1 cellular context compared by ENCODE assay signal in genomic region chr19:42219812-42220750, GRCh38.
TF ChIP-seq lines count a peak whose summit lies in the region.

ZNF526 (plus strand) TSS chr19:42220312; CDS start chr19:42224404, 4,092 bp downstream.

TF ChIP-seq in K562, 482 proteins besides CTCF, POLR2A, EP300 and RAD21 (continued from another document and continues in another):
- TF ChIP-seq RFX5 (IDR thresholded peaks at IDR 0.05; ENCODE audit: low read depth, low read length) (0 out of 2 replicates have a peak, but pooled peaks have one; percentile 49), TCF7 (IDR thresholded peaks at IDR 0.05; ENCODE audit: borderline replicate concordance) (no peak), SRF (CRISPR knock-in tag; IDR thresholded peaks at IDR 0.05) (peak in 1 of 2 experiments; percentile 10; a peak in 1 of 4 replicates), STAT5B (CRISPR knock-in tag; IDR thresholded peaks at IDR 0.05) (no peak), FOXA3 (CRISPR knock-in tag; conservative IDR thresholded peaks at IDR 0.05 in 1 of 2, IDR thresholded peaks at IDR 0.05 in 1 of 2) (no peak), ZNF778 (CRISPR knock-in tag; IDR thresholded peaks at IDR 0.05) (no peak), POLR2B (IDR thresholded peaks at IDR 0.05; ENCODE audit: low read depth, partially characterized antibody) (peak; percentile 86), NKRF (IDR thresholded peaks at IDR 0.05; ENCODE audit: borderline replicate concordance) (peak; percentile 92), CBFA2T2 (conservative IDR thresholded peaks at IDR 0.05) (0 out of 2 replicates have a peak, but pooled peaks have one; percentile 13), ZKSCAN1 (IDR thresholded peaks at IDR 0.05; ENCODE audit: low read depth, low read length) (no peak), ZBTB17 (CRISPR knock-in tag; IDR thresholded peaks at IDR 0.05) (peak; percentile 38; the same call in 1 of the 2 replicates), DIDO1 (tag; IDR thresholded peaks at IDR 0.05; ENCODE audit: low read depth) (peak; percentile 77; the same call in 1 of the 2 replicates), HIVEP1 (CRISPR knock-in tag; IDR thresholded peaks at IDR 0.05) (no peak), USF1 (CRISPR knock-in tag; IDR thresholded peaks at IDR 0.05) (peak; percentile 95), MTA3 (IDR thresholded peaks at IDR 0.05; ENCODE audit: borderline replicate concordance) (peak; percentile 79), NCOR1 (IDR thresholded peaks at IDR 0.05) (no peak), ZNF785 (CRISPR knock-in tag; IDR thresholded peaks at IDR 0.05) (no peak), PML (IDR thresholded peaks at IDR 0.05; ENCODE audit: low read length) (peak; percentile 51), POU5F1 (IDR thresholded peaks at IDR 0.05; ENCODE audit: borderline replicate concordance, low read depth, low read length, partially characterized antibody) (no peak), ELF4 (CRISPR knock-in tag; IDR thresholded peaks at IDR 0.05) (peak; percentile 73), EZH2 (IDR thresholded peaks at IDR 0.05; ENCODE audit: borderline replicate concordance, low read depth, low read length) (no peak), JUND (IDR thresholded peaks at IDR 0.05; ENCODE audit: borderline replicate concordance, low read depth, low read length) (peak; percentile 30; the same call in 1 of the 2 replicates), JUND (tag; IDR thresholded peaks at IDR 0.05; ENCODE audit: borderline replicate concordance, low read depth, low read length) (peak; percentile 10; the same call in 1 of the 3 replicates), ATF1 (CRISPR knock-in tag; IDR thresholded peaks at IDR 0.05) (no peak), ATF1 (tag; IDR thresholded peaks at IDR 0.05) (peak; percentile 88), CAMTA2 (CRISPR knock-in tag; conservative IDR thresholded peaks at IDR 0.05) (no peak), E2F5 (CRISPR knock-in tag; IDR thresholded peaks at IDR 0.05) (0 out of 2 replicates have a peak, but pooled peaks have one; percentile 36), VEZF1 (CRISPR knock-in tag; IDR thresholded peaks at IDR 0.05) (peak; percentile 63), DPF2 (IDR thresholded peaks at IDR 0.05) (0 out of 2 replicates have a peak, but pooled peaks have one; percentile 43), RFX7 (CRISPR knock-in tag; IDR thresholded peaks at IDR 0.05) (0 out of 2 replicates have a peak, but pooled peaks have one; percentile 25), NRF1 (conservative IDR thresholded peaks at IDR 0.05 in 1 of 2, IDR thresholded peaks at IDR 0.05 in 1 of 2) (peak; percentile 99), RCOR1 (IDR thresholded peaks at IDR 0.05; ENCODE audit: borderline replicate concordance in 1 of 2, low read depth in 2 of 2, low read length in 2 of 2) (peak in 1 of 2 experiments; percentile 46; a peak in 1 of 4 replicates), NBN (IDR thresholded peaks at IDR 0.05; ENCODE audit: low read depth) (peak; percentile 39; the same call in 1 of the 2 replicates), HNRNPLL (IDR thresholded peaks at IDR 0.05; ENCODE audit: low read depth, low read length, poor library complexity, severe bottlenecking) (peak; percentile 39), MBD2 (IDR thresholded peaks at IDR 0.05; ENCODE audit: borderline replicate concordance, low read depth) (peak; percentile 97), IRF2 (CRISPR knock-in tag; IDR thresholded peaks at IDR 0.05) (no peak), NFIC (IDR thresholded peaks at IDR 0.05) (peak; percentile 35; the same call in 1 of the 2 replicates), ZNF124 (CRISPR knock-in tag; IDR thresholded peaks at IDR 0.05) (no peak), ARID1B (IDR thresholded peaks at IDR 0.05) (peak; percentile 16; the same call in 1 of the 2 replicates), EP400 (IDR thresholded peaks at IDR 0.05) (peak; percentile 92), ZNF449 (CRISPR knock-in tag; IDR thresholded peaks at IDR 0.05) (no peak), C11orf30 (IDR thresholded peaks at IDR 0.05; ENCODE audit: low read depth) (peak; percentile 92), PTTG1 (tag; IDR thresholded peaks at IDR 0.05; ENCODE audit: low read depth) (no peak), ETS1 (conservative IDR thresholded peaks at IDR 0.05; ENCODE audit: control insufficient read depth, low read depth, low read length) (peak; percentile 73; the same call in 1 of the 2 replicates), ZNF551 (CRISPR knock-in tag; IDR thresholded peaks at IDR 0.05) (no peak), ARID4B (CRISPR knock-in tag; IDR thresholded peaks at IDR 0.05) (no peak), USF2 (CRISPR knock-in tag; IDR thresholded peaks at IDR 0.05) (peak; percentile 91), SRSF9 (IDR thresholded peaks at IDR 0.05; ENCODE audit: borderline replicate concordance, low read depth, low read length) (no peak), NFYB (IDR thresholded peaks at IDR 0.05; ENCODE audit: extremely low read depth, insufficient read length) (peak; percentile 96), XRCC3 (IDR thresholded peaks at IDR 0.05) (no peak), UBTF (IDR thresholded peaks at IDR 0.05; ENCODE audit: borderline replicate concordance in 1 of 2, low read depth in 2 of 2, low read length in 2 of 2) (no peak), ZNF561 (CRISPR knock-in tag; conservative IDR thresholded peaks at IDR 0.05) (no peak), SIX5 (IDR thresholded peaks at IDR 0.05; ENCODE audit: borderline replicate concordance in 1 of 2, insufficient read depth in 1 of 2, low read depth in 1 of 2, low read length in 2 of 2) (0 out of 4 replicates have a peak, but pooled peaks of 1 of the 2 experiments have one; percentile 6)
